19 cellular contexts compared by ENCODE assay signal in genomic region chr20:57576942-57577550, GRCh38. TPM values are rescaled to one million over a fixed set of nuclear protein-coding genes. Genes with fewer than 3 reads are reported as not detected.
"Had no signal": no experiment of that assay in that cellular context is flagged by ENCODE, and none has a peak within 500 bp of the region (broad histone marks: within the 10 kb centered on the region; RNA-seq: fewer than 3 reads in every experiment).

No MANE protein-coding gene starts in this region.

- DNase-seq: Karpas-422, KG1, MG63, NCI-H1092, NCI-H1105 treated with DMSO at 0.1 percent for 48 hours, NCI-H1417 treated with DMSO at 0.1 percent for 48 hours, NCI-H1694, NCI-H187 treated with DMSO at 0.1 percent for 48 hours, NCI-H2029 treated with DMSO at 0.1 percent for 48 hours, NCI-H2171 treated with DMSO at 0.1 percent for 48 hours, NCI-H524 treated with DMSO at 0.1 percent for 48 hours, NCI-H774, Right ventricle myocardium superior, RPMI8226, SK-N-SH, T-helper 1 cell had no signal

- H3K9ac ChIP-seq: SK-N-SH had no signal

- H3K9me3 ChIP-seq: MG63, SK-N-SH had no signal

- H3K36me3 ChIP-seq: MG63 had no signal

- H3K4me3 ChIP-seq: MG63 had no signal

RNA-seq across cellular contexts. Expression of gene PCK1, which starts 16.1 kb away (rescaled TPM):
- total RNA-seq: HT1080 had no signal
- polyA plus RNA-seq: SK-N-SH had no signal

RNA-seq across cellular contexts. Expression of gene ZBP1, which starts 43.2 kb away (rescaled TPM):
- total RNA-seq: HT1080, NCI-H460, Right ventricle myocardium superior, SK-MEL-5 had no signal
- polyA plus RNA-seq: SK-N-SH had no signal

RNA-seq across cellular contexts. Expression of gene CTCFL, which starts 52.1 kb away (rescaled TPM):
- total RNA-seq: HT1080, NCI-H460, Right ventricle myocardium superior had no signal
- polyA plus RNA-seq: SK-N-SH had no signal
